Comparison of ENCODE assay signal across 8 cellular contexts in genomic region chr4:76197971-76198410, GRCh38. TPM values are rescaled to one million over a fixed set of nuclear protein-coding genes. Genes with fewer than 3 reads are reported as not detected.
A peak's percentile ranks its signal among the peaks of the same experiment; 100 is the strongest.
DNase-seq lines count a peak whose midpoint lies in the region; ATAC-seq and TF ChIP-seq lines count a peak whose summit lies in the region.

No MANE protein-coding gene starts in this region.

- peaks cover 32 to 79% of the 10 kb centered on the region in 2 experiments for H3K79me1 ChIP-seq in IMR-90 (ENCODE audit: low read depth in 1 of 2, low read length in 2 of 2)

- intact Hi-C loops in IMR-90 (cut with micrococcal nuclease) = loop anchor here (2.0 kb wide), 1 partner anchor 15 kb away; the partner anchor contains the start of gene SCARB2
- intact Hi-C loops in aorta (cut with DNase I) = loop anchor here in 1 of 2 donors (2.0 kb wide), 1 partner anchor 15 kb away; the partner anchor contains the start of gene SCARB2

- H3K4me3 ChIP-seq in IMR-90 (ENCODE audit: insufficient read depth, low read depth, low read length) (no peak overlapping the region), duodenal mucosa (ENCODE audit: low read depth in 1 of 2, low read length in 2 of 2) (peak overlapping the region in 1 of 2 donors; percentile 5), aorta (ENCODE audit: low read length in 2 of 2) (no peak overlapping the region)

- H2BK15ac ChIP-seq in IMR-90 (ENCODE audit: low read depth, low read length) = no peak overlapping the region; the same call in 2 of the 3 replicates

- peak overlapping the region; percentile 29; the same call in 1 of the 2 replicates for H2BK120ac ChIP-seq in IMR-90 (ENCODE audit: low read depth, low read length)

- peak overlapping the region; percentile 53; the same call in 1 of the 2 replicates for H2AK5ac ChIP-seq in IMR-90 (ENCODE audit: low read depth, low read length)

- H2AK9ac ChIP-seq in IMR-90 (replicated peaks; ENCODE audit: low read depth, low read length, poor library complexity) = no peak overlapping the region

- H3K4ac ChIP-seq in IMR-90 (ENCODE audit: low read depth, low read length) = peak overlapping the region; percentile 19

- H3K23ac ChIP-seq in IMR-90 (ENCODE audit: low read depth, low read length) = peak overlapping the region; percentile 10

- peak overlapping the region; percentile 91 for H2BK5ac ChIP-seq in IMR-90 (ENCODE audit: low read depth, low read length, poor library complexity, severe bottlenecking)

- no peak for TF ChIP-seq CTCF in IMR-90 (conservative IDR thresholded peaks at IDR 0.05; ENCODE audit: low read depth, low read length)

- H4K20me1 ChIP-seq in IMR-90 (ENCODE audit: insufficient read depth, low read length) = peaks cover 27% of the 10 kb centered on the region; the same call in 1 of the 2 replicates

- H3K27ac ChIP-seq in IMR-90 (ENCODE audit: insufficient read depth, low read length) = peak overlapping the region; percentile 66
- peak overlapping the region; percentile 65 for H3K27ac ChIP-seq in duodenal mucosa (ENCODE audit: low read depth, low read length)
- peak overlapping the region in 1 of 2 donors; percentile 62 for H3K27ac ChIP-seq in aorta (ENCODE audit: low read depth in 1 of 2, low read length in 2 of 2)

- BruUV-seq in IMR-90 (replicated peaks; lab: Mats Ljungman, UMichigan) = no TSS peak

- peak overlapping the region; percentile 63 for H3K4me2 ChIP-seq in IMR-90 (ENCODE audit: low read depth, low read length)

- H3K56ac ChIP-seq in IMR-90 (ENCODE audit: extremely low read depth, insufficient read depth, low read length) = no peak overlapping the region

- H3K14ac ChIP-seq in IMR-90 (replicated peaks; ENCODE audit: low read depth, low read length) = peak overlapping the region; percentile 19

- WGBS in IMR-90 (ENCODE audit: extremely low coverage in 2 of 2, insufficient read length in 1 of 2), 2 experiments = no CpG with 5 or more reads among the region's 5 CpGs
- WGBS in aorta, 2 donors = 21 to 25% methylated on average over 5 of the region's 5 CpGs

- peaks cover 19% of the 10 kb centered on the region for H3K9me1 ChIP-seq in IMR-90 (ENCODE audit: insufficient read depth, low read length)

- H3K36me3 ChIP-seq in IMR-90 (ENCODE audit: control insufficient read depth, insufficient read depth, low read length) (peaks cover 8% of the 10 kb centered on the region), duodenal mucosa (ENCODE audit: control insufficient read depth in 1 of 2, insufficient read depth in 2 of 2, low read length in 2 of 2) (peaks cover 5 to 19% of the 10 kb centered on the region in 2 donors), aorta (ENCODE audit: control insufficient read depth in 1 of 2, insufficient read depth in 2 of 2, low read length in 1 of 2) (peaks cover 2% of the 10 kb centered on the region in 2 donors)

- peak overlapping the region in 1 of 2 experiments; percentile 6; a peak in 2 of 4 replicates for H4K8ac ChIP-seq in IMR-90 (ENCODE audit: low read depth in 2 of 2, low read length in 2 of 2)

- in situ Hi-C loops in IMR-90 (cut with MboI; ENCODE audit: low sequenced_read_pairs) = loop anchor here (10.0 kb wide), 1 partner anchor 307 kb away; no protein-coding TSS in a partner anchor

- no peaks in the 10 kb centered on the region for H3K9me3 ChIP-seq in IMR-90 (ENCODE audit: control insufficient read depth, insufficient read depth, low read length)
- H3K9me3 ChIP-seq in duodenal mucosa (ENCODE audit: control insufficient read depth in 1 of 2, low read length in 2 of 2) = no peaks in the 10 kb centered on the region
- H3K9me3 ChIP-seq in aorta (ENCODE audit: control insufficient read depth, low read length) = no peaks in the 10 kb centered on the region

- TF ChIP-seq RAD21 in IMR-90 (IDR thresholded peaks at IDR 0.05; ENCODE audit: low read length) = no peak

- CTCF ChIA-PET in IMR-90 (lab: Yijun Ruan, JAX) = interaction anchor here (0.6 kb wide), 1 partner anchor 982 kb away, joined by 3 read pairs; no protein-coding TSS in a partner anchor

- H3K9ac ChIP-seq in IMR-90 (ENCODE audit: low read depth, low read length) = peak overlapping the region; percentile 37; the same call in 1 of the 2 replicates
- peak overlapping the region; percentile 26 to 37 for H3K9ac ChIP-seq in duodenal mucosa (ENCODE audit: low read depth in 1 of 2, low read length in 2 of 2)

- peak; percentile 48 for ATAC-seq in IMR-90 (ENCODE audit: low read depth)
- peak; percentile 61 for ATAC-seq in aorta (ENCODE audit: low FRiP score)

- H3K4me1 ChIP-seq in IMR-90 (ENCODE audit: control insufficient read depth, insufficient read depth, low read length) (peaks cover 35% of the 10 kb centered on the region), duodenal mucosa (ENCODE audit: control insufficient read depth in 1 of 2, insufficient read depth in 2 of 2, low read length in 2 of 2) (peaks cover 59 to 67% of the 10 kb centered on the region in 2 donors), aorta (ENCODE audit: control insufficient read depth in 1 of 2, insufficient read depth in 2 of 2, low read length in 2 of 2) (peaks cover 7 to 9% of the 10 kb centered on the region in 2 donors)

- H3K27me3 ChIP-seq in IMR-90 (ENCODE audit: control insufficient read depth, insufficient read depth, low read length) = no peaks in the 10 kb centered on the region
- H3K27me3 ChIP-seq in duodenal mucosa (ENCODE audit: control insufficient read depth in 1 of 2, insufficient read depth in 2 of 2, low read length in 2 of 2) = no peaks in the 10 kb centered on the region
- no peaks in the 10 kb centered on the region for H3K27me3 ChIP-seq in aorta (ENCODE audit: control insufficient read depth in 1 of 2, insufficient read depth in 2 of 2, low read length in 1 of 2)

- DNase-seq in activated CD4-positive, alpha-beta T cell treated with anti-CD3 and anti-CD28 coated beads, Interleukin-2, amount 50 U/mL, for 48 hours = peak; percentile 32 to 43
- no peak for DNase-seq in activated CD4-positive, alpha-beta T cell treated with anti-CD3 and anti-CD28 coated beads, Interleukin-2, amount 50 U/mL, for 4 hours
- DNase-seq in IMR-90 = peak; percentile 69
- DNase-seq in RPMI7951 (ENCODE audit: low read depth) = peak; percentile 72
- peak; percentile 86 for DNase-seq in myocyte (ENCODE audit: low read depth)
- peak in 1 of 2 donors; percentile 83 for DNase-seq in aorta
- no peak for DNase-seq in SIG-M5 (lab: John Stamatoyannopoulos, UW)

- TF ChIP-seq POLR2A in IMR-90 (IDR thresholded peaks at IDR 0.05; ENCODE audit: low read depth, low read length) = no peak

- 0 out of 2 replicates have a peak overlapping the region, but pooled peaks have one; percentile 4 for H2BK20ac ChIP-seq in IMR-90 (ENCODE audit: low read depth, low read length)

- no peak overlapping the region for H2AFZ ChIP-seq in IMR-90 (replicated peaks; ENCODE audit: low read length, poor library complexity)

- H3K18ac ChIP-seq in IMR-90 (ENCODE audit: low read depth, low read length) = peak overlapping the region; percentile 10; the same call in 1 of the 2 replicates

- peak overlapping the region; percentile 39; the same call in 1 of the 2 replicates for H4K91ac ChIP-seq in IMR-90 (ENCODE audit: insufficient read depth, low read depth, low read length)

- POLR2A ChIA-PET in IMR-90 (lab: Charles Lee; ENCODE audit: unreplicated experiment) = no interaction called here

- H4K5ac ChIP-seq in IMR-90 (ENCODE audit: low read depth, low read length) = peak overlapping the region; percentile 8

- dilution Hi-C loops in IMR-90 (cut with HindIII; ENCODE audit: low sequenced_read_pairs, unreplicated experiment) = no loop called here

TF ChIP-seq in IMR-90, 13 proteins besides CTCF, POLR2A, EP300 and RAD21 (continues in another document):
- TF ChIP-seq RFX5 (IDR thresholded peaks at IDR 0.05; ENCODE audit: low read depth, low read length) = no peak
- no peak for TF ChIP-seq MAZ (IDR thresholded peaks at IDR 0.05; ENCODE audit: borderline replicate concordance, low read depth, low read length)
- TF ChIP-seq BHLHE40 (IDR thresholded peaks at IDR 0.05; ENCODE audit: low read depth, low read length) = no peak
- no peak for TF ChIP-seq FOS (IDR thresholded peaks at IDR 0.05; ENCODE audit: low read depth, low read length)
- no peak for TF ChIP-seq MXI1 (IDR thresholded peaks at IDR 0.05; ENCODE audit: borderline replicate concordance, low read depth, low read length)
- TF ChIP-seq RCOR1 (IDR thresholded peaks at IDR 0.05; ENCODE audit: insufficient replicate concordance, low read length) = no peak
- no peak for TF ChIP-seq CHD1 (IDR thresholded peaks at IDR 0.05; ENCODE audit: low read depth, low read length)
- no peak for TF ChIP-seq USF2 (IDR thresholded peaks at IDR 0.05; ENCODE audit: low read depth, low read length)

RNA-seq across cellular contexts. Expression of gene SCARB2, which starts 15.6 kb away (rescaled TPM):
- total RNA-seq in IMR-90 (2012; rRNA removed) = 89.7 and 102 TPM in 2 replicates
- polyA plus RNA-seq in IMR-90 (2012; rRNA removed) = 56.5 and 69.2 TPM in 2 replicates
- 19.6 and 23.3 TPM in 2 replicates for polyA plus RNA-seq in IMR-90 (2012; cell fraction: cytosol; rRNA removed)
- polyA plus RNA-seq in IMR-90 (2012; cell fraction: nucleus; rRNA removed; ENCODE audit: low replicate concordance) = 10.9 and 46.8 TPM in 2 replicates
- 151 and 165 TPM in 2 replicates for total RNA-seq in RPMI7951 (2014; rRNA removed; shearing (Covaris generic))
- 208 and 216 TPM in 2 replicates for total RNA-seq in myocyte
- 140 TPM for polyA plus RNA-seq in myocyte (2012)
- 100 to 1,000 TPM; 138 to 154 TPM for total RNA-seq in aorta
- 10 to 100 TPM; 44.3 to 73.6 TPM for polyA plus RNA-seq in aorta

RNA-seq across cellular contexts. Expression of gene NUP54, which starts 49.8 kb away (rescaled TPM):
- 44.4 and 62.8 TPM in 2 replicates for total RNA-seq in IMR-90 (2012; rRNA removed)
- polyA plus RNA-seq in IMR-90 (2012; rRNA removed) = 19.2 and 24.6 TPM in 2 replicates
- 2.6 and 4.7 TPM in 2 replicates for polyA plus RNA-seq in IMR-90 (2012; cell fraction: cytosol; rRNA removed)
- 3.2 and 29.4 TPM in 2 replicates for polyA plus RNA-seq in IMR-90 (2012; cell fraction: nucleus; rRNA removed; ENCODE audit: low replicate concordance)
- 57.5 and 71.5 TPM in 2 replicates for total RNA-seq in RPMI7951 (2014; rRNA removed; shearing (Covaris generic))
- total RNA-seq in myocyte = 19.4 and 20.8 TPM in 2 replicates
- polyA plus RNA-seq in myocyte (2012) = 9.7 TPM
- total RNA-seq in aorta = 10 to 100 TPM; 38.8 to 45.5 TPM
- polyA plus RNA-seq in aorta = 10 to 100 TPM; 19.8 to 24.3 TPM

RNA-seq across cellular contexts. Expression of gene FAM47E, which starts 53.5 kb away (rescaled TPM):
- total RNA-seq in IMR-90 (2012; rRNA removed) = under 0.01 TPM in 1 of 2 replicates, not detected in the other
- 0.05 TPM in 1 of 2 replicates, not detected in the other for polyA plus RNA-seq in IMR-90 (2012; rRNA removed)
- polyA plus RNA-seq in IMR-90 (2012; cell fraction: cytosol; rRNA removed) = not detected in 2 replicates
- polyA plus RNA-seq in IMR-90 (2012; cell fraction: nucleus; rRNA removed; ENCODE audit: low replicate concordance) = 0.02 TPM in 1 of 2 replicates, not detected in the other
- 0.20 and 1.4 TPM in 2 replicates for total RNA-seq in RPMI7951 (2014; rRNA removed; shearing (Covaris generic))
- 0.13 and 0.21 TPM in 2 replicates for total RNA-seq in myocyte
- 0.28 TPM for polyA plus RNA-seq in myocyte (2012)
- 1 to 10 TPM; 1.8 to 2.4 TPM for total RNA-seq in aorta
- polyA plus RNA-seq in aorta = 1 to 10 TPM; 1.2 to 1.9 TPM

Comparison
In these comparisons a context has a peak if more than half of its experiments do, and no peak if none do; other contexts are left out.
1. DNase-seq: peak in activated CD4-positive, alpha-beta T cell treated with anti-CD3 and anti-CD28 coated beads, Interleukin-2, amount 50 U/mL, for 48 hours (2 of 2), IMR-90 (single experiment), RPMI7951 (single experiment) and myocyte (single experiment); none in activated CD4-positive, alpha-beta T cell treated with anti-CD3 and anti-CD28 coated beads, Interleukin-2, amount 50 U/mL, for 4 hours (0 of 2) and SIG-M5 (single experiment).